ENCODE assay signal across 1 cellular context in the genomic region with DNA sequence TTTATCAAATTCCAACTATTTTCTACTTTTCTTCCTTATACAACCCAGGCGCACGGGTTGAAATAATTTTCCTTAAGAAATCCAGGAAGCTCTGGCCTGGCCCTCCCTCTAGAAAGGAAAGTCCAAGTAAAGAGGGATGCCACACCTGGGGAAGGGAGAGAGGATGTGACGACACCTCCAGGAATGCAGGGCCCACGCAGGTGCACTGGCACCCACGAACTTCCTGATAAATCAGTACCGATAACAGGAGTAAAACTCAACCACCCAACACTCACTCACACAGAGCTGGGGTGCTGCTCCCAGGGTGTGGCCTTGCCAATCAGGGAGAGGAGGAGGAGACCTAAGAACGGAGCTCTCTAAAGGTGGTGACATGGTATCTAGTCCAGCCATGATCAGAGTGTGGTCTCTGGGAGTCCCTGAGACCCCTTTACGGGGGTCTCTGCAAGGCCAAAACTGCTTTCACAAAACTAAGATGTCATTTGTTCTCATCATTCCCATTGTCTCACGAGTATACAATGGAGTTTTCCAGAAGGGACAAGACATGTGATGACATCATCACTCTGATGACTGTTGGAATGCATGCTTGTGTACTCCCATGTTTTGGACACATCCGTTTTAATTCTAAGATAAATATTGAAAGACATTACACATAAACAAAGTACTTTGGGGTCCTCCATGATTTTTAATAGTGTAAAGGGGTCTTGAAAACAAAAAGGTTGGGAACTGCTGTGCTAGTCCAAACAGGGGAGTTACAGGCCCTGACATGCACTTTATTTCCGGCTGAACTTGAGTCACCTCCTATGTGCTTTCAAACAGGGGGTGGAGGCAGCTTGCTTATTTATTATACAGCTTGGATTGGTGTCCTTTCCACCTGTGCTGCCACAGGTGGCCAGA.
A peak's percentile ranks its signal among the peaks of the same experiment; 100 is the strongest.
TF ChIP-seq lines count a peak whose summit lies in the region.

No MANE protein-coding gene starts in this region.

TF ChIP-seq in K562, 482 proteins besides CTCF, POLR2A, EP300 and RAD21:
- TF ChIP-seq, protein P1, sequence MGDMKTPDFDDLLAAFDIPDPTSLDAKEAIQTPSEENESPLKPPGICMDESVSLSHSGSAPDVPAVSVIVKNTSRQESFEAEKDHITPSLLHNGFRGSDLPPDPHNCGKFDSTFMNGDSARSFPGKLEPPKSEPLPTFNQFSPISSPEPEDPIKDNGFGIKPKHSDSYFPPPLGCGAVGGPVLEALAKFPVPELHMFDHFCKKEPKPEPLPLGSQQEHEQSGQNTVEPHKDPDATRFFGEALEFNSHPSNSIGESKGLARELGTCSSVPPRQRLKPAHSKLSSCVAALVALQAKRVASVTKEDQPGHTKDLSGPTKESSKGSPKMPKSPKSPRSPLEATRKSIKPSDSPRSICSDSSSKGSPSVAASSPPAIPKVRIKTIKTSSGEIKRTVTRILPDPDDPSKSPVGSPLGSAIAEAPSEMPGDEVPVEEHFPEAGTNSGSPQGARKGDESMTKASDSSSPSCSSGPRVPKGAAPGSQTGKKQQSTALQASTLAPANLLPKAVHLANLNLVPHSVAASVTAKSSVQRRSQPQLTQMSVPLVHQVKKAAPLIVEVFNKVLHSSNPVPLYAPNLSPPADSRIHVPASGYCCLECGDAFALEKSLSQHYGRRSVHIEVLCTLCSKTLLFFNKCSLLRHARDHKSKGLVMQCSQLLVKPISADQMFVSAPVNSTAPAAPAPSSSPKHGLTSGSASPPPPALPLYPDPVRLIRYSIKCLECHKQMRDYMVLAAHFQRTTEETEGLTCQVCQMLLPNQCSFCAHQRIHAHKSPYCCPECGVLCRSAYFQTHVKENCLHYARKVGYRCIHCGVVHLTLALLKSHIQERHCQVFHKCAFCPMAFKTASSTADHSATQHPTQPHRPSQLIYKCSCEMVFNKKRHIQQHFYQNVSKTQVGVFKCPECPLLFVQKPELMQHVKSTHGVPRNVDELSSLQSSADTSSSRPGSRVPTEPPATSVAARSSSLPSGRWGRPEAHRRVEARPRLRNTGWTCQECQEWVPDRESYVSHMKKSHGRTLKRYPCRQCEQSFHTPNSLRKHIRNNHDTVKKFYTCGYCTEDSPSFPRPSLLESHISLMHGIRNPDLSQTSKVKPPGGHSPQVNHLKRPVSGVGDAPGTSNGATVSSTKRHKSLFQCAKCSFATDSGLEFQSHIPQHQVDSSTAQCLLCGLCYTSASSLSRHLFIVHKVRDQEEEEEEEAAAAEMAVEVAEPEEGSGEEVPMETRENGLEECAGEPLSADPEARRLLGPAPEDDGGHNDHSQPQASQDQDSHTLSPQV (IDR thresholded peaks at IDR 0.05): peak; percentile 84
- TF ChIP-seq ARID1B (IDR thresholded peaks at IDR 0.05) (0 out of 2 replicates have a peak, but pooled peaks have one; percentile 12), ATF1 (CRISPR knock-in tag; IDR thresholded peaks at IDR 0.05) (no peak), ATF1 (tag; IDR thresholded peaks at IDR 0.05) (peak; percentile 75), PTTG1 (tag; IDR thresholded peaks at IDR 0.05; ENCODE audit: low read depth) (0 out of 2 replicates have a peak, but pooled peaks have one; percentile 41), CREM (IDR thresholded peaks at IDR 0.05; ENCODE audit: low read depth) (peak; percentile 45; the same call in 1 of the 2 replicates), SOX6 (IDR thresholded peaks at IDR 0.05) (peak; percentile 38; the same call in 1 of the 2 replicates), EWSR1 (IDR thresholded peaks at IDR 0.05; ENCODE audit: borderline replicate concordance, low read depth, partially characterized antibody) (peak; percentile 66), ZBTB7A (IDR thresholded peaks at IDR 0.05; ENCODE audit: borderline replicate concordance, control insufficient read depth, low read depth, low read length) (peak; percentile 39; the same call in 1 of the 2 replicates), MCM2 (IDR thresholded peaks at IDR 0.05; ENCODE audit: low read depth) (no peak), TEAD1 (CRISPR knock-in tag; IDR thresholded peaks at IDR 0.05) (0 out of 4 replicates have a peak, but pooled peaks of 1 of the 2 experiments have one; percentile 21), GTF2A2 (tag; IDR thresholded peaks at IDR 0.05) (no peak), ZKSCAN8 (CRISPR knock-in tag; IDR thresholded peaks at IDR 0.05) (peak; percentile 30; the same call in 1 of the 2 replicates), ETV1 (tag; conservative IDR thresholded peaks at IDR 0.05; ENCODE audit: low read depth) (no peak; the same call in 1 of the 2 replicates), JUN (IDR thresholded peaks at IDR 0.05; ENCODE audit: borderline replicate concordance, low read depth, low read length) (peak; percentile 67; the same call in 1 of the 2 replicates), JUN (CRISPR knock-in tag; IDR thresholded peaks at IDR 0.05; ENCODE audit: borderline replicate concordance) (no peak), JUNB (CRISPR knock-in tag; conservative IDR thresholded peaks at IDR 0.05) (peak; percentile 54; the same call in 1 of the 2 replicates), CEBPB (tag; IDR thresholded peaks at IDR 0.05) (peak; percentile 14; the same call in 1 of the 2 replicates), ZNF175 (CRISPR knock-in tag; IDR thresholded peaks at IDR 0.05; ENCODE audit: low read depth) (peak; percentile 86), TEAD2 (tag; IDR thresholded peaks at IDR 0.05) (0 out of 2 replicates have a peak, but pooled peaks have one; percentile 35), SMAD4 (CRISPR knock-in tag; conservative IDR thresholded peaks at IDR 0.05) (peak; percentile 54), ATF7 (IDR thresholded peaks at IDR 0.05) (peak; percentile 95), ZNF263 (CRISPR knock-in tag; IDR thresholded peaks at IDR 0.05; ENCODE audit: borderline replicate concordance) (no peak), CEBPG (CRISPR knock-in tag; IDR thresholded peaks at IDR 0.05) (no peak), CEBPG (tag; conservative IDR thresholded peaks at IDR 0.05 in 1 of 2, IDR thresholded peaks at IDR 0.05 in 1 of 2) (peak in 1 of 2 experiments; percentile 61; a peak in 2 of 4 replicates), DMBX1 (CRISPR knock-in tag; IDR thresholded peaks at IDR 0.05; ENCODE audit: borderline replicate concordance) (peak; percentile 84), CTBP1 (IDR thresholded peaks at IDR 0.05; ENCODE audit: borderline replicate concordance) (no peak), BACH1 (tag; IDR thresholded peaks at IDR 0.05) (0 out of 2 replicates have a peak, but pooled peaks have one; percentile 42), DPF2 (IDR thresholded peaks at IDR 0.05) (peak; percentile 22; the same call in 1 of the 2 replicates), KLF6 (CRISPR knock-in tag; IDR thresholded peaks at IDR 0.05; ENCODE audit: borderline replicate concordance) (peak; percentile 61; the same call in 1 of the 2 replicates), JUND (IDR thresholded peaks at IDR 0.05; ENCODE audit: borderline replicate concordance, low read depth, low read length) (peak; percentile 77), JUND (tag; IDR thresholded peaks at IDR 0.05; ENCODE audit: borderline replicate concordance, low read depth, low read length) (peak; percentile 93)
- TF ChIP-seq, protein P2, sequence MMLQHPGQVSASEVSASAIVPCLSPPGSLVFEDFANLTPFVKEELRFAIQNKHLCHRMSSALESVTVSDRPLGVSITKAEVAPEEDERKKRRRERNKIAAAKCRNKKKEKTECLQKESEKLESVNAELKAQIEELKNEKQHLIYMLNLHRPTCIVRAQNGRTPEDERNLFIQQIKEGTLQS (IDR thresholded peaks at IDR 0.05): peak; percentile 99
- TF ChIP-seq, protein P2 (CRISPR knock-in tag; conservative IDR thresholded peaks at IDR 0.05): 0 out of 2 replicates have a peak, but pooled peaks have one; percentile 53
- TF ChIP-seq, protein P3, sequence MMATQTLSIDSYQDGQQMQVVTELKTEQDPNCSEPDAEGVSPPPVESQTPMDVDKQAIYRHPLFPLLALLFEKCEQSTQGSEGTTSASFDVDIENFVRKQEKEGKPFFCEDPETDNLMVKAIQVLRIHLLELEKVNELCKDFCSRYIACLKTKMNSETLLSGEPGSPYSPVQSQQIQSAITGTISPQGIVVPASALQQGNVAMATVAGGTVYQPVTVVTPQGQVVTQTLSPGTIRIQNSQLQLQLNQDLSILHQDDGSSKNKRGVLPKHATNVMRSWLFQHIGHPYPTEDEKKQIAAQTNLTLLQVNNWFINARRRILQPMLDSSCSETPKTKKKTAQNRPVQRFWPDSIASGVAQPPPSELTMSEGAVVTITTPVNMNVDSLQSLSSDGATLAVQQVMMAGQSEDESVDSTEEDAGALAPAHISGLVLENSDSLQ (IDR thresholded peaks at IDR 0.05): peak; percentile 25; the same call in 1 of the 2 replicates
- TF ChIP-seq, protein P4, sequence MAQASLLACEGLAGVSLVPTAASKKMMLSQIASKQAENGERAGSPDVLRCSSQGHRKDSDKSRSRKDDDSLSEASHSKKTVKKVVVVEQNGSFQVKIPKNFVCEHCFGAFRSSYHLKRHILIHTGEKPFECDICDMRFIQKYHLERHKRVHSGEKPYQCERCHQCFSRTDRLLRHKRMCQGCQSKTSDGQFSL (CRISPR knock-in tag; IDR thresholded peaks at IDR 0.05): no peak
- TF ChIP-seq, protein P4 (tag; IDR thresholded peaks at IDR 0.05): no peak
